9 cellular contexts compared by ENCODE assay signal in genomic region chr1:160069460-160070231, GRCh38. TPM values are rescaled to one million over a fixed set of nuclear protein-coding genes. Genes with fewer than 3 reads are reported as not detected.
DNase-seq lines count a peak whose midpoint lies in the region; ATAC-seq and TF ChIP-seq lines count a peak whose summit lies in the region.
"Had no signal": no experiment of that assay in that cellular context is flagged by ENCODE, and none has a peak within 500 bp of the region (broad histone marks: within the 10 kb centered on the region; RNA-seq: fewer than 3 reads in every experiment).

Gene KCNJ10, minus strand, starts transcription at chr1:160070160. Its CDS starts 27,628 bp downstream, at chr1:160042532.

- DNase-seq in WERI-Rb-1 = peak; percentile 42
- DNase-seq in sciatic nerve (ENCODE audit: low spot score) = no peak
- no peak for DNase-seq in NCI-H1105 (lab: John Stamatoyannopoulos, UW)
- no peak for DNase-seq in NCI-H2196 treated with DMSO at 0.1 percent for 48 hours (lab: John Stamatoyannopoulos, UW; ENCODE audit: unreplicated experiment)
- no peak for DNase-seq in DMS53 (lab: John Stamatoyannopoulos, UW)
- DNase-seq in HUDEP-2 (lab: John Stamatoyannopoulos, UW; ENCODE audit: unreplicated experiment in 76 of 76) = no peak
- DNase-seq: GOT3 had no signal

- H3K27ac ChIP-seq in WERI-Rb-1 (no peak within 1 kb of the TSS), gastroesophageal sphincter (peak within 1 kb of the TSS in 1 of 4 donors; percentile 30)

- TF ChIP-seq EP300 in gastroesophageal sphincter (IDR thresholded peaks at IDR 0.05) = no peak

- WGBS in gastroesophageal sphincter (ENCODE audit: low coverage in 1 of 2), 2 donors = 39% methylated on average over 4 of the region's 32 CpGs; no CpG with 5 or more reads in 1 of the 2 donors

- H3K4me1 ChIP-seq in gastroesophageal sphincter = peaks cover 0 to 16% (median 0%) of the 10 kb centered on the region in 3 donors

- no peak for TF ChIP-seq CTCF in WERI-Rb-1 (IDR thresholded peaks at IDR 0.05; ENCODE audit: low read depth, low read length)
- no peak for TF ChIP-seq CTCF in gastroesophageal sphincter (IDR thresholded peaks at IDR 0.05)

- H3K36me3 ChIP-seq in WERI-Rb-1 (no peaks in the 10 kb centered on the region), gastroesophageal sphincter (no peaks in the 10 kb centered on the region)

- H3K9me3 ChIP-seq in WERI-Rb-1 (ENCODE audit: severe bottlenecking) (peaks cover 4% of the 10 kb centered on the region), gastroesophageal sphincter (no peaks in the 10 kb centered on the region)

- ATAC-seq in GM18868 (IDR thresholded peaks at IDR 0.05; ENCODE audit: unreplicated experiment) (peak; percentile 8), gastroesophageal sphincter (no peak), sciatic nerve (no peak)

- H3K27me3 ChIP-seq in WERI-Rb-1 (ENCODE audit: insufficient read depth, low read depth, severe bottlenecking) = peaks cover 19% of the 10 kb centered on the region
- H3K27me3 ChIP-seq in gastroesophageal sphincter = peaks cover 33% of the 10 kb centered on the region

- H3K4me3 ChIP-seq in WERI-Rb-1 (ENCODE audit: low read depth, low read length) (peak within 1 kb of the TSS; percentile 77), gastroesophageal sphincter (peak within 1 kb of the TSS; percentile 24 to 58)

- intact Hi-C loops in sciatic nerve (cut with DNase I) = no loop called here

- no peak for TF ChIP-seq POLR2A in gastroesophageal sphincter (IDR thresholded peaks at IDR 0.05)

RNA-seq across cellular contexts. Expression of gene KCNJ10, which starts in this region (rescaled TPM):
- not detected for total RNA-seq in gastroesophageal sphincter
- total RNA-seq in sciatic nerve = 23.7 TPM

Comparison
In these comparisons a context has a peak if more than half of its experiments do, and no peak if none do; other contexts are left out.
1. RNA of gene KCNJ10 (total RNA-seq): 23.7 TPM in sciatic nerve (single experiment); not detected in gastroesophageal sphincter; every median in the first group is over 10 times any median in the second.